Comparison of ENCODE assay signal across 1 cellular context in genomic region chr1:9234223-9235122, GRCh38.
TF ChIP-seq lines count a peak whose summit lies in the region.

A gene with protein sequence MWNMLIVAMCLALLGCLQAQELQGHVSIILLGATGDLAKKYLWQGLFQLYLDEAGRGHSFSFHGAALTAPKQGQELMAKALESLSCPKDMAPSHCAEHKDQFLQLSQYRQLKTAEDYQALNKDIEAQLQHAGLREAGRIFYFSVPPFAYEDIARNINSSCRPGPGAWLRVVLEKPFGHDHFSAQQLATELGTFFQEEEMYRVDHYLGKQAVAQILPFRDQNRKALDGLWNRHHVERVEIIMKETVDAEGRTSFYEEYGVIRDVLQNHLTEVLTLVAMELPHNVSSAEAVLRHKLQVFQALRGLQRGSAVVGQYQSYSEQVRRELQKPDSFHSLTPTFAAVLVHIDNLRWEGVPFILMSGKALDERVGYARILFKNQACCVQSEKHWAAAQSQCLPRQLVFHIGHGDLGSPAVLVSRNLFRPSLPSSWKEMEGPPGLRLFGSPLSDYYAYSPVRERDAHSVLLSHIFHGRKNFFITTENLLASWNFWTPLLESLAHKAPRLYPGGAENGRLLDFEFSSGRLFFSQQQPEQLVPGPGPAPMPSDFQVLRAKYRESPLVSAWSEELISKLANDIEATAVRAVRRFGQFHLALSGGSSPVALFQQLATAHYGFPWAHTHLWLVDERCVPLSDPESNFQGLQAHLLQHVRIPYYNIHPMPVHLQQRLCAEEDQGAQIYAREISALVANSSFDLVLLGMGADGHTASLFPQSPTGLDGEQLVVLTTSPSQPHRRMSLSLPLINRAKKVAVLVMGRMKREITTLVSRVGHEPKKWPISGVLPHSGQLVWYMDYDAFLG (plus strand): TSS chr1:9234774. CDS start chr1:9244935, 10,161 bp downstream.

TF ChIP-seq in HEK293, 187 proteins besides CTCF, POLR2A, EP300 and RAD21 (continued from another document and continues in another):
- TF ChIP-seq MEIS1 (CRISPR knock-in tag; IDR thresholded peaks at IDR 0.05; ENCODE audit: borderline replicate concordance) (no peak), GLI2 (tag by site-specific recombination; IDR thresholded peaks at IDR 0.05; ENCODE audit: borderline replicate concordance, low read depth) (no peak), ZBTB44 (tag by site-specific recombination; IDR thresholded peaks at IDR 0.05) (no peak), ZNF660 (tag by site-specific recombination; IDR thresholded peaks at IDR 0.05) (peak; percentile 17), ZNF677 (tag by site-specific recombination; IDR thresholded peaks at IDR 0.05) (0 out of 2 replicates have a peak, but pooled peaks have one; percentile 9), ZNF692 (tag by site-specific recombination; IDR thresholded peaks at IDR 0.05) (peak; percentile 31; the same call in 1 of the 2 replicates), PRDM1 (tag by site-specific recombination; IDR thresholded peaks at IDR 0.05) (no peak), ZNF610 (tag by site-specific recombination; IDR thresholded peaks at IDR 0.05; ENCODE audit: borderline replicate concordance) (peak; percentile 77; the same call in 1 of the 2 replicates), RBAK (tag by site-specific recombination; IDR thresholded peaks at IDR 0.05) (no peak), ZNF707 (tag by site-specific recombination; IDR thresholded peaks at IDR 0.05) (no peak), ZNF311 (tag by site-specific recombination; IDR thresholded peaks at IDR 0.05; ENCODE audit: borderline replicate concordance) (no peak), KLF16 (tag by site-specific recombination; IDR thresholded peaks at IDR 0.05) (peak; percentile 64; the same call in 1 of the 2 replicates), ZNF600 (tag by site-specific recombination; IDR thresholded peaks at IDR 0.05) (0 out of 2 replicates have a peak, but pooled peaks have one; percentile 35), ZFHX2 (tag by site-specific recombination; conservative IDR thresholded peaks at IDR 0.05) (peak; percentile 69), ZNF514 (tag by site-specific recombination; IDR thresholded peaks at IDR 0.05) (no peak), ZFP69B (tag by site-specific recombination; IDR thresholded peaks at IDR 0.05) (peak; percentile 46; the same call in 1 of the 2 replicates), ZBTB17 (tag by site-specific recombination; IDR thresholded peaks at IDR 0.05) (peak; percentile 49; the same call in 1 of the 2 replicates), ZNF335 (tag by site-specific recombination; conservative IDR thresholded peaks at IDR 0.05) (peak; percentile 53), ZNF701 (tag by site-specific recombination; IDR thresholded peaks at IDR 0.05) (no peak), PRDM2 (tag by site-specific recombination; IDR thresholded peaks at IDR 0.05; ENCODE audit: borderline replicate concordance) (no peak), GLIS1 (tag by site-specific recombination; IDR thresholded peaks at IDR 0.05) (peak; percentile 62), ZNF394 (tag by site-specific recombination; IDR thresholded peaks at IDR 0.05; ENCODE audit: borderline replicate concordance) (no peak), AEBP2 (tag by site-specific recombination; IDR thresholded peaks at IDR 0.05; ENCODE audit: borderline replicate concordance) (no peak), ZNF423 (tag by site-specific recombination; IDR thresholded peaks at IDR 0.05) (peak; percentile 70; the same call in 1 of the 2 replicates), ZNF16 (tag by site-specific recombination; IDR thresholded peaks at IDR 0.05; ENCODE audit: low read depth) (no peak), ZNF792 (tag by site-specific recombination; IDR thresholded peaks at IDR 0.05) (no peak), ZNF510 (tag by site-specific recombination; IDR thresholded peaks at IDR 0.05; ENCODE audit: insufficient replicate concordance) (no peak), REPIN1 (tag by site-specific recombination; IDR thresholded peaks at IDR 0.05; ENCODE audit: low read depth) (no peak), ZNF324 (tag by site-specific recombination; IDR thresholded peaks at IDR 0.05) (peak; percentile 82), HOXC10 (CRISPR knock-in tag; IDR thresholded peaks at IDR 0.05) (0 out of 2 replicates have a peak, but pooled peaks have one; percentile 59), ZNF391 (tag by site-specific recombination; IDR thresholded peaks at IDR 0.05; ENCODE audit: borderline replicate concordance, low read depth) (peak; percentile 75; the same call in 1 of the 2 replicates), KLF1 (tag by site-specific recombination; IDR thresholded peaks at IDR 0.05) (peak; percentile 83), KLF9 (tag by site-specific recombination; IDR thresholded peaks at IDR 0.05; ENCODE audit: low read depth) (peak; percentile 45; the same call in 1 of the 2 replicates), ZNF571 (tag by site-specific recombination; IDR thresholded peaks at IDR 0.05) (no peak), KLF7 (tag by site-specific recombination; IDR thresholded peaks at IDR 0.05; ENCODE audit: borderline replicate concordance) (peak; percentile 60; the same call in 1 of the 2 replicates), ZNF37A (tag by site-specific recombination; IDR thresholded peaks at IDR 0.05) (no peak), ZNF211 (tag by site-specific recombination; IDR thresholded peaks at IDR 0.05; ENCODE audit: low read depth) (no peak), GLIS2 (tag by site-specific recombination; IDR thresholded peaks at IDR 0.05) (0 out of 2 replicates have a peak, but pooled peaks have one; percentile 33), ZNF341 (tag by site-specific recombination; IDR thresholded peaks at IDR 0.05; ENCODE audit: low read depth) (no peak), ZNF791 (tag by site-specific recombination; IDR thresholded peaks at IDR 0.05) (no peak), ZNF768 (tag by site-specific recombination; IDR thresholded peaks at IDR 0.05) (0 out of 2 replicates have a peak, but pooled peaks have one; percentile 10)
- TF ChIP-seq, protein P1, sequence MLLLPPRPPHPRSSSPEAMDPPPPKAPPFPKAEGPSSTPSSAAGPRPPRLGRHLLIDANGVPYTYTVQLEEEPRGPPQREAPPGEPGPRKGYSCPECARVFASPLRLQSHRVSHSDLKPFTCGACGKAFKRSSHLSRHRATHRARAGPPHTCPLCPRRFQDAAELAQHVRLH (tag by site-specific recombination; IDR thresholded peaks at IDR 0.05): peak; percentile 80
- TF ChIP-seq, protein P2, sequence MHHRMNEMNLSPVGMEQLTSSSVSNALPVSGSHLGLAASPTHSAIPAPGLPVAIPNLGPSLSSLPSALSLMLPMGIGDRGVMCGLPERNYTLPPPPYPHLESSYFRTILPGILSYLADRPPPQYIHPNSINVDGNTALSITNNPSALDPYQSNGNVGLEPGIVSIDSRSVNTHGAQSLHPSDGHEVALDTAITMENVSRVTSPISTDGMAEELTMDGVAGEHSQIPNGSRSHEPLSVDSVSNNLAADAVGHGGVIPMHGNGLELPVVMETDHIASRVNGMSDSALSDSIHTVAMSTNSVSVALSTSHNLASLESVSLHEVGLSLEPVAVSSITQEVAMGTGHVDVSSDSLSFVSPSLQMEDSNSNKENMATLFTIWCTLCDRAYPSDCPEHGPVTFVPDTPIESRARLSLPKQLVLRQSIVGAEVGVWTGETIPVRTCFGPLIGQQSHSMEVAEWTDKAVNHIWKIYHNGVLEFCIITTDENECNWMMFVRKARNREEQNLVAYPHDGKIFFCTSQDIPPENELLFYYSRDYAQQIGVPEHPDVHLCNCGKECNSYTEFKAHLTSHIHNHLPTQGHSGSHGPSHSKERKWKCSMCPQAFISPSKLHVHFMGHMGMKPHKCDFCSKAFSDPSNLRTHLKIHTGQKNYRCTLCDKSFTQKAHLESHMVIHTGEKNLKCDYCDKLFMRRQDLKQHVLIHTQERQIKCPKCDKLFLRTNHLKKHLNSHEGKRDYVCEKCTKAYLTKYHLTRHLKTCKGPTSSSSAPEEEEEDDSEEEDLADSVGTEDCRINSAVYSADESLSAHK (tag by site-specific recombination; IDR thresholded peaks at IDR 0.05): no peak
- TF ChIP-seq, protein P3, sequence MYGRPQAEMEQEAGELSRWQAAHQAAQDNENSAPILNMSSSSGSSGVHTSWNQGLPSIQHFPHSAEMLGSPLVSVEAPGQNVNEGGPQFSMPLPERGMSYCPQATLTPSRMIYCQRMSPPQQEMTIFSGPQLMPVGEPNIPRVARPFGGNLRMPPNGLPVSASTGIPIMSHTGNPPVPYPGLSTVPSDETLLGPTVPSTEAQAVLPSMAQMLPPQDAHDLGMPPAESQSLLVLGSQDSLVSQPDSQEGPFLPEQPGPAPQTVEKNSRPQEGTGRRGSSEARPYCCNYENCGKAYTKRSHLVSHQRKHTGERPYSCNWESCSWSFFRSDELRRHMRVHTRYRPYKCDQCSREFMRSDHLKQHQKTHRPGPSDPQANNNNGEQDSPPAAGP (tag by site-specific recombination; IDR thresholded peaks at IDR 0.05): peak; percentile 73
